15 cellular contexts compared by ENCODE assay signal in the genomic region with DNA sequence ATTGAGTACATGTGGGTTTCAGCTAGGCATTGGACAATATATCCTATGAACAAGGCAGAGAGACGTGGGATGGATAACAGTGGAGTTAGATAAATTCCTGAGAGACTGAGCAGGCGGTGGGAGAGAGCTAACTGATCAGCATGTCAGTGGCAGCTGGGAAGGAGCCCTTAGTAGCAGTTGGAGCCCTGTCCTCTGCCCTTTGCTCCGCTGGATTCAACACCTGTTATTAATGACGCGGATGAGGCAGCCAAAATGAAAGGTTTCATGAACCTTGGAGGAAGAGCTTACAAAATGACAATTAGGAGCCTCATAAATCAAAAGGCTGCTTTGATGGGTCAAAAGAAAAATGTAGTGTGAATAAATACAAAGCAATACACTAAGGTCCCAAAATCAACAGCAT. TPM values are rescaled to one million over a fixed set of nuclear protein-coding genes. Genes with fewer than 3 reads are reported as not detected.
DNase-seq lines count a peak whose midpoint lies in the region; ATAC-seq, FAIRE-seq and TF ChIP-seq lines count a peak whose summit lies in the region.
"Had no signal": no experiment of that assay in that cellular context is flagged by ENCODE, and none has a peak within 500 bp of the region (broad histone marks: within the 10 kb centered on the region; RNA-seq: fewer than 3 reads in every experiment).

No MANE protein-coding gene starts in this region.

- ATAC-seq in right lobe of liver, result peak in 3 of 4 donors; percentile 53 to 59 (median 57)
- no peak for ATAC-seq in HepG2
- peak; percentile 80 for ATAC-seq in left lobe of liver
- ATAC-seq in HG02970 (IDR thresholded peaks at IDR 0.05; ENCODE audit: low FRiP score, unreplicated experiment), result no peak

- H3K9me3 ChIP-seq in right lobe of liver (no peaks in the 10 kb centered on the region), HepG2 (ENCODE audit: low read length) (no peaks in the 10 kb centered on the region)
- H3K9me3 ChIP-seq: BE2C had no signal

- no peak for FAIRE-seq in HepG2 (lab: Jason Lieb, UNC)

- H3K27me3 ChIP-seq in right lobe of liver, result no peaks in the 10 kb centered on the region
- no peaks in the 10 kb centered on the region for H3K27me3 ChIP-seq in HepG2 (ENCODE audit: control insufficient read depth in 1 of 2, insufficient read depth in 2 of 2, low read length in 2 of 2)
- H3K27me3 ChIP-seq: BE2C had no signal

- peak in 2 of 3 donors; percentile 24 to 56 for DNase-seq in right lobe of liver
- DNase-seq in HepG2 (ENCODE audit: low spot score), result no peak
- peak; percentile 92 for DNase-seq in NCI-H2227 (lab: John Stamatoyannopoulos, UW; ENCODE audit: unreplicated experiment)
- no peak for DNase-seq in left lobe of liver (ENCODE audit: low spot score)
- no peak for DNase-seq in SK-N-DZ (ENCODE audit: low spot score)
- no peak for DNase-seq in RKO (ENCODE audit: low spot score)
- DNase-seq: BE2C, H9, Kasumi-1, NCI-H2107, NCI-H510A, OCI-M1, T-helper 1 cell had no signal

- peaks cover under 1% of the 10 kb centered on the region for H3K79me2 ChIP-seq in HepG2 (ENCODE audit: insufficient read depth, low read length)

- no peak for TF ChIP-seq RAD21 in HepG2 (CRISPR knock-in tag; IDR thresholded peaks at IDR 0.05)

- BruUV-seq in HepG2 (replicated peaks; lab: Mats Ljungman, UMichigan), result no TSS peak

- H3K4me3 ChIP-seq in right lobe of liver (no peak overlapping the region), HepG2 (replicated peaks in 1 of 3; ENCODE audit: insufficient read depth in 1 of 3, low read depth in 2 of 3, low read length in 3 of 3) (no peak overlapping the region)
- H3K4me3 ChIP-seq: SK-N-MC had no signal

- no peak overlapping the region for H3K4me2 ChIP-seq in HepG2 (ENCODE audit: low read depth, low read length)

- no peak overlapping the region for H3K9ac ChIP-seq in HepG2 (ENCODE audit: insufficient read depth, low read depth, low read length)

- no peak for TF ChIP-seq CTCF in right lobe of liver (IDR thresholded peaks at IDR 0.05)
- no peak for TF ChIP-seq CTCF in HepG2 (CRISPR knock-in tag; IDR thresholded peaks at IDR 0.05)

- H3K4me1 ChIP-seq in right lobe of liver (peaks cover 0 to 10% (median 0%) of the 10 kb centered on the region in 4 donors), HepG2 (ENCODE audit: insufficient read depth, low read length) (peaks cover 12% of the 10 kb centered on the region; the same call in 1 of the 2 replicates)
- H3K4me1 ChIP-seq: BE2C had no signal

- H4K20me1 ChIP-seq in HepG2 (ENCODE audit: insufficient read depth, low read length), result no peaks in the 10 kb centered on the region

- TF ChIP-seq EP300 in HepG2 (IDR thresholded peaks at IDR 0.05; ENCODE audit: low read depth in 2 of 2, low read length in 2 of 2) (no peak), HepG2 (CRISPR knock-in tag; IDR thresholded peaks at IDR 0.05; ENCODE audit: borderline replicate concordance) (no peak)

- in situ Hi-C loops in HepG2 (cut with HindIII; ENCODE audit: extremely low pct_ligation_motif_present, low pct_unique_long_range_greater_than_20kb), result no loop called here

- H3K36me3 ChIP-seq in right lobe of liver, result peaks cover 0 to 15% (median 0%) of the 10 kb centered on the region in 4 donors
- H3K36me3 ChIP-seq in HepG2 (replicated peaks in 1 of 2; ENCODE audit: control insufficient read depth in 1 of 2, insufficient read depth in 2 of 2, low read length in 2 of 2), result peaks cover 17 to 56% of the 10 kb centered on the region in 2 experiments
- H3K36me3 ChIP-seq: BE2C had no signal

- no peak overlapping the region for H2AFZ ChIP-seq in HepG2 (ENCODE audit: low read length)

- H3K27ac ChIP-seq in right lobe of liver (no peak overlapping the region), HepG2 (ENCODE audit: extremely low read length, insufficient read depth, low read length) (no peak overlapping the region)
- H3K27ac ChIP-seq: SK-N-MC had no signal

- intact Hi-C loops in right lobe of liver (cut with DNase I), result no loop called here
- intact Hi-C loops in HepG2 (cut with micrococcal nuclease; ENCODE audit: unreplicated experiment), result no loop called here

- WGBS in right lobe of liver (ENCODE audit: insufficient coverage, low coverage, low lambda C conversion rate, missing lambda C conversion rate), result 47% methylated on average over 5 of the region's 5 CpGs
- WGBS in HepG2 (ENCODE audit: low lambda C conversion rate), result 97% methylated on average over 5 of the region's 5 CpGs

- CTCF ChIA-PET in HepG2 (lab: Yijun Ruan, JAX; ENCODE audit: low intra/inter-chr PET ratio, low total read pairs), result no interaction called here

- TF ChIP-seq POLR2A in right lobe of liver (IDR thresholded peaks at IDR 0.05) (no peak), HepG2 (IDR thresholded peaks at IDR 0.05; ENCODE audit: insufficient read depth in 1 of 2, low read depth in 2 of 2, low read length in 2 of 2) (no peak)

- POLR2A ChIA-PET in HepG2 (lab: Yijun Ruan, JAX), result interaction anchor here (1.0 kb wide), 1 partner anchor 16 kb away, joined by 5 read pairs; a partner anchor contains a TSS

TF ChIP-seq in HepG2, 621 proteins besides CTCF, POLR2A, EP300 and RAD21 (continues in another document):
- TF ChIP-seq ZNF260 (CRISPR knock-in tag; IDR thresholded peaks at IDR 0.05; ENCODE audit: borderline replicate concordance, low read depth) (no peak), ZNF274 (CRISPR knock-in tag; IDR thresholded peaks at IDR 0.05) (no peak), ZNF749 (CRISPR knock-in tag; IDR thresholded peaks at IDR 0.05; ENCODE audit: borderline replicate concordance) (no peak)

RNA-seq across cellular contexts. Expression of a gene that starts 16.1 kb away (rescaled TPM):
- total RNA-seq in right lobe of liver (10 to 100 TPM in 3 of 6 experiments, 1 to 10 TPM in 3; 7.0 to 11.4 (median 9.7) TPM), HepG2 (2016; rRNA removed; fragmentation: Illumina TruSeq; extraction: Trizol) (12.5 and 16.9 TPM in 2 replicates), left lobe of liver (7.6 TPM)
- 6.6 and 9.0 TPM in 2 replicates for total RNA-seq in HepG2 (2016; cell fraction: cytosol; rRNA removed; fragmentation: Illumina TruSeq; extraction: Trizol; ENCODE audit: low read depth)
- total RNA-seq in HepG2 (2016; cell fraction: insoluble cytoplasmic fraction; rRNA removed; fragmentation: Illumina TruSeq; extraction: Trizol), result 11.8 and 16.7 TPM in 2 replicates
- total RNA-seq in HepG2 (2016; cell fraction: membrane; rRNA removed; fragmentation: Illumina TruSeq; extraction: Trizol), result 16.7 and 19.6 TPM in 2 replicates
- total RNA-seq in HepG2 (2016; cell fraction: nucleus; rRNA removed; fragmentation: Illumina TruSeq; extraction: Trizol), result 15.4 and 18.2 TPM in 2 replicates
- 20.4 and 26.4 TPM in 2 replicates for polyA plus RNA-seq in HepG2 (2011; rRNA removed)
- 26.0 and 30.7 TPM in 2 replicates for polyA plus RNA-seq in HepG2 (2011; cell fraction: cytosol; rRNA removed)
- polyA plus RNA-seq in HepG2 (2011; cell fraction: nucleus; rRNA removed), result 13.0 and 15.2 TPM in 2 replicates
- 16.7 and 21.0 TPM in 2 replicates for polyA plus RNA-seq in HepG2 (2012)
- 10.3 and 13.3 TPM in 2 replicates for polyA plus RNA-seq in HepG2 (2016; cell fraction: cytosol; fragmentation: Illumina TruSeq; extraction: Trizol; ENCODE audit: low read depth)
- polyA plus RNA-seq in HepG2 (2016; cell fraction: insoluble cytoplasmic fraction; fragmentation: Illumina TruSeq; extraction: Trizol; ENCODE audit: low read depth), result 14.5 and 14.6 TPM in 2 replicates
- 18.4 and 18.5 TPM in 2 replicates for polyA plus RNA-seq in HepG2 (2016; cell fraction: membrane; fragmentation: Illumina TruSeq; extraction: Trizol; ENCODE audit: low read depth)
- polyA plus RNA-seq in HepG2 (2016; cell fraction: nucleus; fragmentation: Illumina TruSeq; extraction: Trizol; ENCODE audit: insufficient read depth, low read depth), result 22.3 and 23.0 TPM in 2 replicates
- 82.2 and 86.5 TPM in 2 replicates for polyA minus RNA-seq in HepG2 (2011; rRNA and poly(A)+ RNA removed; ENCODE audit: low replicate concordance)
- polyA minus RNA-seq in HepG2 (2011; cell fraction: cytosol; rRNA and poly(A)+ RNA removed), result 15.1 and 19.1 TPM in 2 replicates
- polyA minus RNA-seq in HepG2 (2011; cell fraction: nucleus; rRNA and poly(A)+ RNA removed), result 20.9 and 32.3 TPM in 2 replicates
- polyA plus RNA-seq in SK-N-DZ (2014; cell fraction: cytosol; rRNA removed), result 8.5 and 13.4 TPM in 2 replicates
- 4.9 and 10.9 TPM in 2 replicates for polyA plus RNA-seq in SK-N-DZ (2014; cell fraction: nucleus; rRNA removed)

RNA-seq across cellular contexts. Expression of a gene that starts 26.7 kb away (rescaled TPM):
- total RNA-seq in right lobe of liver, result 10 to 100 TPM; 25.1 to 35.3 (median 32.4) TPM
- total RNA-seq in HepG2 (2016; rRNA removed; fragmentation: Illumina TruSeq; extraction: Trizol), result 34.6 and 42.8 TPM in 2 replicates
- total RNA-seq in HepG2 (2016; cell fraction: cytosol; rRNA removed; fragmentation: Illumina TruSeq; extraction: Trizol; ENCODE audit: low read depth), result 4.0 and 6.0 TPM in 2 replicates
- total RNA-seq in HepG2 (2016; cell fraction: insoluble cytoplasmic fraction; rRNA removed; fragmentation: Illumina TruSeq; extraction: Trizol), result 33.1 and 42.1 TPM in 2 replicates
- total RNA-seq in HepG2 (2016; cell fraction: membrane; rRNA removed; fragmentation: Illumina TruSeq; extraction: Trizol), result 13.4 and 15.1 TPM in 2 replicates
- total RNA-seq in HepG2 (2016; cell fraction: nucleus; rRNA removed; fragmentation: Illumina TruSeq; extraction: Trizol), result 32.1 and 40.4 TPM in 2 replicates
- polyA plus RNA-seq in HepG2 (2011; rRNA removed), result 24.6 and 31.8 TPM in 2 replicates
- polyA plus RNA-seq in HepG2 (2011; cell fraction: cytosol; rRNA removed), result 13.3 and 19.3 TPM in 2 replicates
- polyA plus RNA-seq in HepG2 (2011; cell fraction: nucleus; rRNA removed), result 56.0 and 61.6 TPM in 2 replicates
- polyA plus RNA-seq in HepG2 (2012), result 21.0 and 29.9 TPM in 2 replicates
- polyA plus RNA-seq in HepG2 (2016; cell fraction: cytosol; fragmentation: Illumina TruSeq; extraction: Trizol; ENCODE audit: low read depth), result 1.9 TPM in 2 replicates
- 30.4 and 35.7 TPM in 2 replicates for polyA plus RNA-seq in HepG2 (2016; cell fraction: insoluble cytoplasmic fraction; fragmentation: Illumina TruSeq; extraction: Trizol; ENCODE audit: low read depth)
- polyA plus RNA-seq in HepG2 (2016; cell fraction: membrane; fragmentation: Illumina TruSeq; extraction: Trizol; ENCODE audit: low read depth), result 4.5 and 5.1 TPM in 2 replicates
- polyA plus RNA-seq in HepG2 (2016; cell fraction: nucleus; fragmentation: Illumina TruSeq; extraction: Trizol; ENCODE audit: insufficient read depth, low read depth), result 59.3 and 65.9 TPM in 2 replicates
- polyA minus RNA-seq in HepG2 (2011; rRNA and poly(A)+ RNA removed; ENCODE audit: low replicate concordance), result 65.6 and 122 TPM in 2 replicates
- 25.7 and 31.9 TPM in 2 replicates for polyA minus RNA-seq in HepG2 (2011; cell fraction: cytosol; rRNA and poly(A)+ RNA removed)
- 38.4 and 55.1 TPM in 2 replicates for polyA minus RNA-seq in HepG2 (2011; cell fraction: nucleus; rRNA and poly(A)+ RNA removed)
- total RNA-seq in left lobe of liver, result 33.2 TPM
- polyA plus RNA-seq in SK-N-DZ (2014; cell fraction: cytosol; rRNA removed), result 22.6 and 24.8 TPM in 2 replicates
- polyA plus RNA-seq in SK-N-DZ (2014; cell fraction: nucleus; rRNA removed), result 51.4 and 73.7 TPM in 2 replicates

Comparison
In these comparisons a context has a peak if more than half of its experiments do, and no peak if none do; other contexts are left out.
1. ATAC-seq: peak in right lobe of liver (3 of 4) and left lobe of liver (single experiment); none in HepG2 (single experiment) and HG02970 (single experiment).
2. DNase-seq: peak in right lobe of liver (2 of 3) and NCI-H2227 (single experiment); none in HepG2 (single experiment), left lobe of liver (single experiment), SK-N-DZ (single experiment) and RKO (single experiment).